Comparison of ENCODE assay signal across 7 cellular contexts in genomic region chr16:87465306-87465705, GRCh38. TPM values are rescaled to one million over a fixed set of nuclear protein-coding genes. Genes with fewer than 3 reads are reported as not detected.
DNase-seq lines count a peak whose midpoint lies in the region; ATAC-seq and TF ChIP-seq lines count a peak whose summit lies in the region.

No MANE protein-coding gene starts in this region.

- H3K27ac ChIP-seq in uterus, result peak overlapping the region; percentile 82 to 98

- H3K4me1 ChIP-seq in endocrine pancreas (ENCODE audit: control insufficient read depth, insufficient read depth, low read length) (no peaks in the 10 kb centered on the region), uterus (peaks cover 10 to 26% of the 10 kb centered on the region in 2 donors)

- no peak for TF ChIP-seq POLR2A in uterus (IDR thresholded peaks at IDR 0.05)

- intact Hi-C loops in uterus (cut with DNase I; ENCODE audit: low total_unique reads), result no loop called here

- H3K9me3 ChIP-seq in endocrine pancreas (ENCODE audit: control insufficient read depth, low read length) (no peaks in the 10 kb centered on the region), uterus (no peaks in the 10 kb centered on the region)

- H3K27me3 ChIP-seq in endocrine pancreas (ENCODE audit: control insufficient read depth, insufficient read depth, low read length) (no peaks in the 10 kb centered on the region), uterus (no peaks in the 10 kb centered on the region)

- no peak for TF ChIP-seq CTCF in uterus (IDR thresholded peaks at IDR 0.05)

- no peak for ATAC-seq in GM21515 (IDR thresholded peaks at IDR 0.05; ENCODE audit: unreplicated experiment)

- H3K4me3 ChIP-seq in endocrine pancreas (ENCODE audit: control insufficient read depth, insufficient read depth, low read length) (no peak overlapping the region), uterus (no peak overlapping the region)

- H3K36me3 ChIP-seq in endocrine pancreas (ENCODE audit: control insufficient read depth, insufficient read depth, low read length) (no peaks in the 10 kb centered on the region), uterus (no peaks in the 10 kb centered on the region)

- peak overlapping the region; percentile 19 for H3K9ac ChIP-seq in endocrine pancreas (ENCODE audit: control insufficient read depth, insufficient read depth, low read length)

- DNase-seq in HCEC 1CT (peak; percentile 82), RPMI7951 (ENCODE audit: low read depth) (peak; percentile 96), mucosa of gallbladder (ENCODE audit: low spot score) (peak; percentile 65), uterus (peak; percentile 73 to 80), NCI-H1694 (lab: John Stamatoyannopoulos, UW) (no peak)

RNA-seq across cellular contexts. Expression of gene ZCCHC14, which starts 27.5 kb away (rescaled TPM):
- 6.5 and 7.6 TPM in 2 replicates for total RNA-seq in RPMI7951 (2014; rRNA removed; shearing (Covaris generic))
- total RNA-seq in mucosa of gallbladder (25.1 TPM), uterus (10 to 100 TPM in 3 of 4 donors, 1 to 10 TPM in 1; 9.2 to 33.0 (median 20.6) TPM)
